ENCODE assay signal across 16 cellular contexts in the genomic region with DNA sequence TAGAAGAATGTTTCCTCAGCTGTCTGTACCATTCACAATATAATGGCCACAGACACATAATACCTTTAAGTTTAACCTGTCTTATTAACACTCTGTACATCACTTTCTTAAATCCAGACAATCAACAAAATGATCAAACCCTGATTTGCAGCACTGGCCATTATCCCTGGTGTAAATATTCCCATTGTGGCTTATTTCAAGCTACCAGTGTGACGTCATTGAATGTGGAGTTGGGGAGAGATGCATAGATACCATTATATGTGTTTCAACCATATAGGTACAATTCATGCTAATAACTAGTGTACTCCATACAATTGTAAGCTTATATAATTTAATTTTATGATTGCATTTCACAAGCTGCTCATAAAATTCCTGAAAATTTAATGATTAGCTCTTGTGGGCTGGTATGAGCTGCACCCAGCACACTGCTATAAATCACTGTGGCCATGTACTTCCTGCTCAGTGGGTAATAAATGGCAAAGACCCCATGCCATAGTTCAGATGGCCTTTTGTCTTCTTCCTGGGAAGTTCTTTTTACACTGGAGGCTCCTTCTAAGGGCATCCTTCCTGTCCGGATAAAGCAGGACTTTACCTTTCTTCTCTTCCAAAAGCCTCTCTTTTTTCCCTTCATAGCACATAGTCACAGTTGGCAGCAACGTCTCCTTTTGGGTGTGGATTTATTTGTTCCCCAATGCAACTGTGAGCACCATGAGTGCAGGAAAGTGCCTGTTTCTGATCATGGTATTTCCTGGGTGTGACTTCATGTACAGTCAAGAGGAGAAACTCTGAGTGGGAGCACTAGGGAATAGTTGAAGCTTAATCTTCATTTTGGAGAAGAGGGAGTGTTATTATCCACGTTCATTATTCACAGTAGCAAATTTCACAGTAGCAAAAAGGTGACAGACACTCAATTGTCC.
A peak's percentile ranks its signal among the peaks of the same experiment; 100 is the strongest.
DNase-seq lines count a peak whose midpoint lies in the region; TF ChIP-seq lines count a peak whose summit lies in the region.
"Had no signal": no experiment of that assay in that cellular context is flagged by ENCODE, and none has a peak within 500 bp of the region (broad histone marks: within the 10 kb centered on the region; RNA-seq: fewer than 3 reads in every experiment).

No MANE protein-coding gene starts in this region.

- TF ChIP-seq CTCF in fibroblast of the aortic adventitia (IDR thresholded peaks at IDR 0.05; ENCODE audit: insufficient read depth, low read length) = no peak
- TF ChIP-seq CTCF in neural crest cell (conservative IDR thresholded peaks at IDR 0.05) = no peak

- H3K4me3 Mint-ChIP-seq in neural crest cell = no peak overlapping the region

- H3K4me3 ChIP-seq in fibroblast of the aortic adventitia (ENCODE audit: low read depth, low read length) (no peak overlapping the region), MG63 (no peak overlapping the region)
- H3K4me3 ChIP-seq: SJSA1 had no signal

- H3K36me3 Mint-ChIP-seq in neural crest cell (ENCODE audit: low read depth) = no peaks in the 10 kb centered on the region

- no peaks in the 10 kb centered on the region for H3K27me3 ChIP-seq in MG63
- H3K27me3 ChIP-seq: SJSA1 had no signal

- peak overlapping the region; percentile 14 for H3K27ac Mint-ChIP-seq in neural crest cell (ENCODE audit: unreplicated experiment)

- H3K27me3 Mint-ChIP-seq in neural crest cell (ENCODE audit: low read depth) = no peaks in the 10 kb centered on the region

- H3K4me1 Mint-ChIP-seq in neural crest cell = peaks cover 48% of the 10 kb centered on the region

- peak; percentile 69 for DNase-seq in Caki2 (ENCODE audit: low read depth)
- peak; percentile 52 to 77 for DNase-seq in NCI-H1930 (lab: John Stamatoyannopoulos, UW)
- DNase-seq in fibroblast of the aortic adventitia (ENCODE audit: low read depth) = peak; percentile 47
- no peak for DNase-seq in neural crest cell (ENCODE audit: low read depth, low spot score)
- no peak for DNase-seq in activated CD4-positive, alpha-beta T cell treated with anti-CD3 and anti-CD28 coated beads, Interleukin-2, amount 50 U/mL, for 48 hours
- DNase-seq in MG63 = no peak
- no peak for DNase-seq in dedifferentiated amniotic fluid mesenchymal stem cell (ENCODE audit: extremely low spot score)
- no peak for DNase-seq in MV-4-11 (lab: John Stamatoyannopoulos, UW)
- DNase-seq: AML-193; NCI-H1436; NCI-H2081 treated with DMSO at 0.1 percent for 48 hours; NCI-H226; NCI-H526 treated with DMSO at 0.1 percent for 48 hours; NK-92 treated with Interleukin-12 subunit alpha and Interleukin-12 subunit beta, amount 100 ng/mL, for 24 hours; OCI-M1 had no signal

- in situ Hi-C loops in Caki2 (cut with HindIII; ENCODE audit: low pct_unique_long_range_greater_than_20kb, low sequenced_read_pairs) = no loop called here

- no peaks in the 10 kb centered on the region for H3K9me3 Mint-ChIP-seq in neural crest cell

- H3K36me3 ChIP-seq in MG63 = no peaks in the 10 kb centered on the region
- H3K36me3 ChIP-seq: SJSA1 had no signal

- no peaks in the 10 kb centered on the region for H3K9me3 ChIP-seq in MG63
- H3K9me3 ChIP-seq: SJSA1 had no signal

Comparison
In these comparisons a context has a peak if more than half of its experiments do, and no peak if none do; other contexts are left out.
1. DNase-seq: peak in Caki2 (single experiment), NCI-H1930 (2 of 2) and fibroblast of the aortic adventitia (single experiment); none in neural crest cell (single experiment), activated CD4-positive, alpha-beta T cell treated with anti-CD3 and anti-CD28 coated beads, Interleukin-2, amount 50 U/mL, for 48 hours (0 of 2), MG63 (single experiment), dedifferentiated amniotic fluid mesenchymal stem cell (single experiment) and MV-4-11 (single experiment).